In the genomic region with DNA sequence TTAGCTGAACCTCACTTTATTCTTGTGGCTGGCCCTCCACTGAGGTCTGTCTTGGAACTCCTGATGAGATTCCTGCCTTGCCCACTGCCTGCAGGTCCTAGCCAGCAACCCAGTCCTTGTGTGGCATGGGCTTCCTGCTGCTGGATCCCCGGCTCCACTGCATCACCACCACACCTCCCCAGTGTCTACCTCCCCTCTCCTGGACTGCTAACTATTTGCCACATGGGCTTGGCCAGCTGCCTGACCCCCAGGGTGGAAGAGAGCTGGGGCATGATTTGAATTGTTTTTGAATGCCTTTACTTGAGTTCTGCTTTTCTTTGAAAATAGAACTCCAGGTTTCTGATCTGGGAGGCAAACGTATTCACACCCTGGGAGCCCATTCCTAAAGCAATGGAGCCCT, we compare ENCODE assay signal across 14 cellular contexts. TPM values are rescaled to one million over a fixed set of nuclear protein-coding genes. Genes with fewer than 3 reads are reported as not detected.
"Had no signal": no experiment of that assay in that cellular context is flagged by ENCODE, and none has a peak within 500 bp of the region (broad histone marks: within the 10 kb centered on the region; RNA-seq: fewer than 3 reads in every experiment).

No MANE protein-coding gene starts in this region.

- H3K4me2 ChIP-seq: neural progenitor cell had no signal

- H3K36me3 ChIP-seq: esophagus muscularis mucosa, left lung, neural progenitor cell, right lobe of liver, upper lobe of left lung had no signal

- DNase-seq: activated B cell treated with CpG ODN at 0.5 μM for 24 hours; activated CD4-positive, alpha-beta T cell treated with anti-CD3 and anti-CD28 coated beads, Interleukin-2, amount 10 ng/mL, durations not matched to agents 7 days and 5 days; activated effector memory CD4-positive, alpha-beta T cell treated with Interleukin-2 at 50 U/mL for 16 hours; activated T-cell treated with anti-CD3 and anti-CD28 coated beads, Interleukin-2, amount 50 U/mL, for 24 hours; amniotic stem cell; left lung; right lobe of liver; stimulated activated CD4-positive, alpha-beta T cell treated with anti-CD3 and anti-CD28 coated beads, Interleukin-2, amount 100 ng/mL, for 24 hours; stimulated activated naive B cell treated with anti-CD40 and anti-IgM and Interleukin-4, amounts not matched to agents 10 μg/mL and 1 μg/mL and 100 μg/mL, for 72 hours; upper lobe of left lung had no signal

- H3K27ac ChIP-seq: esophagus muscularis mucosa, left lung, neural progenitor cell, right lobe of liver, upper lobe of left lung had no signal

- H3K4me3 ChIP-seq: esophagus muscularis mucosa, left lung, neural progenitor cell, right lobe of liver, upper lobe of left lung had no signal

- H2AFZ ChIP-seq: neural progenitor cell had no signal

- H3K9me3 ChIP-seq: esophagus muscularis mucosa, left lung, right lobe of liver, upper lobe of left lung had no signal

- H3K4me1 ChIP-seq: esophagus muscularis mucosa, left lung, neural progenitor cell, right lobe of liver had no signal

- H3K27me3 ChIP-seq: esophagus muscularis mucosa, left lung, neural progenitor cell, right lobe of liver, upper lobe of left lung had no signal

- ATAC-seq: activated naive CD4-positive, alpha-beta T cell treated with anti-CD3 and anti-CD28 coated beads, Interleukin-2, amount 50 U/mL, for 72 hours; left lung; right lobe of liver; stimulated activated naive B cell treated with anti-CD40 and anti-IgM and Interleukin-4, amounts not matched to agents 10 μg/mL and 1 μg/mL and 100 μg/mL, for 72 hours had no signal

RNA-seq across cellular contexts. Expression of gene SPAG17, which starts 41.2 kb away (rescaled TPM):
- total RNA-seq: activated B cell treated with CpG ODN at 0.5 μM for 24 hours; activated CD4-positive, alpha-beta T cell treated with anti-CD3 and anti-CD28 coated beads, Interleukin-2, amount 10 ng/mL, durations not matched to agents 7 days and 5 days; activated naive CD4-positive, alpha-beta T cell treated with anti-CD3 and anti-CD28 coated beads, Interleukin-2, amount 50 U/mL, for 72 hours; fibroblast of villous mesenchyme had no signal
